Comparison of ENCODE assay signal across 2 cellular contexts in the genomic region with DNA sequence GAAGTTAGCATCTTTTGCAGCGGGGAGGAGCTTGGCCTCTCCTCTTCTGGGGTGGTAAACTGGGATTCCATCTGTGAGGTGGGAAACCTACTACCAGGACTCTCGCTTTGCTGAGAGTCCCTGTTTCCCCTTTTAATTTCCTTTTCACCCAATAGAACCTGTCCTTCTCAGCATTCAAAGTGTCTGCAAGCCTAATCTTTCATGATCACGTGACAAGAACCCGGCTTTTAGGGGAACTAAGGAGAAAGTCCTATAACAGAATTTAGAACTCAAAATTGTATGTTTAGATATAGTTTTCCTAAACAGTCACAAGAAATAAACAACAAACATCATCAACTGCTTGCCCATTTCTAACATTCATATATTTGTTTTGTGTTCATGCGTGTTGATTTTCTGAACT.
A peak's percentile ranks its signal among the peaks of the same experiment; 100 is the strongest.
TF ChIP-seq lines count a peak whose summit lies in the region.

No MANE protein-coding gene starts in this region.

TF ChIP-seq in HepG2, 621 proteins besides CTCF, POLR2A, EP300 and RAD21:
- TF ChIP-seq IKZF5 (CRISPR knock-in tag; IDR thresholded peaks at IDR 0.05) (no peak), RAD51 (IDR thresholded peaks at IDR 0.05; ENCODE audit: borderline replicate concordance) (peak; percentile 70; the same call in 1 of the 2 replicates), USF2 (IDR thresholded peaks at IDR 0.05; ENCODE audit: low read depth, low read length) (0 out of 2 replicates have a peak, but pooled peaks have one; percentile 26), USF2 (CRISPR knock-in tag; IDR thresholded peaks at IDR 0.05; ENCODE audit: borderline replicate concordance) (no peak), ZNF652 (CRISPR knock-in tag; IDR thresholded peaks at IDR 0.05; ENCODE audit: borderline replicate concordance, low read depth) (no peak), ZNF33A (CRISPR knock-in tag; IDR thresholded peaks at IDR 0.05; ENCODE audit: borderline replicate concordance) (no peak)

TF ChIP-seq in K562, 482 proteins besides CTCF, POLR2A, EP300 and RAD21:
- TF ChIP-seq KAT2B (IDR thresholded peaks at IDR 0.05; ENCODE audit: low read depth, low read length) (no peak), TFE3 (CRISPR knock-in tag; IDR thresholded peaks at IDR 0.05) (peak; percentile 73), ZFP30 (CRISPR knock-in tag; IDR thresholded peaks at IDR 0.05; ENCODE audit: borderline replicate concordance) (no peak)
